In genomic region chr12:93333054-93333453, GRCh38 we compare ENCODE assay signal across 26 cellular contexts.
"Had no signal": no experiment of that assay in that cellular context is flagged by ENCODE, and none has a peak within 500 bp of the region (broad histone marks: within the 10 kb centered on the region; RNA-seq: fewer than 3 reads in every experiment).

No MANE protein-coding gene starts in this region.

- H3K27ac ChIP-seq: neutrophil, pancreas, prostate gland, right lobe of liver, sigmoid colon, suprapubic skin, testis, tibial artery, transverse colon, upper lobe of right lung, uterus had no signal

- H3K4me3 ChIP-seq: pancreas, prostate gland, right lobe of liver, sigmoid colon, suprapubic skin, testis, tibial artery, transverse colon, upper lobe of right lung, uterus had no signal

- FAIRE-seq: pancreas, small intestine had no signal

- ATAC-seq: naive thymus-derived CD4-positive, alpha-beta T cell; natural killer cell; pancreas; right cardiac atrium; right lobe of liver; stimulated activated memory B cell treated with anti-CD40 and anti-IgM and Interleukin-4, amounts not matched to agents 10 μg/mL and 1 μg/mL and 100 μg/mL, for 72 hours; stimulated activated naive CD8-positive, alpha-beta T cell treated with anti-CD3 and anti-CD28 coated beads, Interleukin-15, amount 100 ng/mL, for 72 hours; stimulated activated naive CD8-positive, alpha-beta T cell treated with anti-CD3 and anti-CD28 coated beads, Interleukin-15, Interleukin-2, amounts not matched to agents 100 U/mL and 50 U/mL, for 24 hours; upper lobe of right lung had no signal

- H3K9me3 ChIP-seq: neutrophil, pancreas, prostate gland, right lobe of liver, sigmoid colon, suprapubic skin, testis, tibial artery, transverse colon, upper lobe of right lung, uterus had no signal

- H3K4me1 ChIP-seq: pancreas, prostate gland, right lobe of liver, sigmoid colon, suprapubic skin, testis, transverse colon, upper lobe of right lung, uterus had no signal

- H3K36me3 ChIP-seq: neutrophil, pancreas, prostate gland, right lobe of liver, sigmoid colon, suprapubic skin, tibial artery, transverse colon, upper lobe of right lung, uterus had no signal

- H3K27me3 ChIP-seq: neutrophil, pancreas, right lobe of liver, sigmoid colon, suprapubic skin, testis, tibial artery, transverse colon, upper lobe of right lung, uterus had no signal

- DNase-seq: naive thymus-derived CD4-positive, alpha-beta T cell; natural killer cell; nucleus accumbens; pancreas; right cardiac atrium; right lobe of liver; sigmoid colon; small intestine; stimulated activated CD4-positive, alpha-beta T cell treated with anti-CD3 and anti-CD28 coated beads, Interleukin-12 subunit alpha, Interleukin-12 subunit beta, amount 100 ng/mL, for 4 hours; stimulated activated CD4-positive, alpha-beta T cell treated with anti-CD3 and anti-CD28 coated beads, Interleukin-1b, Interleukin-23, amount 100 ng/mL, for 48 hours; stimulated activated CD4-positive, alpha-beta T cell treated with anti-CD3 and anti-CD28 coated beads, Interleukin-4, amount 100 ng/mL, for 1 hour; stimulated activated CD4-positive, alpha-beta T cell treated with anti-CD3 and anti-CD28 coated beads, Interleukin-4, amount 100 ng/mL, for 4 hours; stimulated activated CD8-positive, alpha-beta memory T cell treated with anti-CD3 and anti-CD28 coated beads, Interleukin-4, amount 100 ng/mL, for 48 hours; stimulated activated naive CD4-positive, alpha-beta T cell; stimulated activated naive CD8-positive, alpha-beta T cell treated with anti-CD3 and anti-CD28 coated beads, Interleukin-15, amount 100 ng/mL, for 72 hours; stimulated activated naive CD8-positive, alpha-beta T cell treated with anti-CD3 and anti-CD28 coated beads, Interleukin-15, Interleukin-2, amounts not matched to agents 100 U/mL and 50 U/mL, for 24 hours; substantia nigra; testis; tibial artery; transverse colon; upper lobe of right lung; uterus had no signal
